ENCODE assay signal across 25 cellular contexts in the genomic region with DNA sequence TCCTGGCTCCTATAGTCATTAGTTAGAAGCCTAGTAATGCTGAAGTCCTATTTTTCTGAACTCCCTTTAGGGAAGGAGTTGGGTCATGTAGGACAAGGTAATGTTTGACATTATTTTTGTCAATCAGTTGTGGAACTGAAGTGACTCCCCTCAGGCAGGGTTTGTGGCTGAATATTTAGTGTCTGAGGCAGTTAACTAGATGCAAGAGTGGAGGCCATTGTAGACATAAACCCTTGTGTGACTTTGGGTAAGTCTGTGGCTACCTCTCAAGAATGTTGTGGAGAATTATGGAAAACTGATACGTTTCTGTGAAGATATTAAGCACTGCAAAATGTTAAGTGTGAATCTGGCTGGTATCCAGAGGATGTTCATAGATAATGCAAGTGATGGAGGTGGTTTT. TPM values are rescaled to one million over a fixed set of nuclear protein-coding genes. Genes with fewer than 3 reads are reported as not detected.
A peak's percentile ranks its signal among the peaks of the same experiment; 100 is the strongest.
DNase-seq lines count a peak whose midpoint lies in the region; ATAC-seq and TF ChIP-seq lines count a peak whose summit lies in the region.
"Had no signal": no experiment of that assay in that cellular context is flagged by ENCODE, and none has a peak within 500 bp of the region (broad histone marks: within the 10 kb centered on the region; RNA-seq: fewer than 3 reads in every experiment).

No MANE protein-coding gene starts in this region.

- H3K4me1 Mint-ChIP-seq in activated T-cell treated with anti-CD3 and anti-CD28 coated beads, Interleukin-2, amount 50 U/mL, for 4 hours (ENCODE audit: low read depth) = no peaks in the 10 kb centered on the region
- H3K4me1 Mint-ChIP-seq: activated B cell treated with CpG ODN at 0.5 μM for 24 hours, naive B cell had no signal

- no peak for TF ChIP-seq POLR2A in IMR-90 (IDR thresholded peaks at IDR 0.05; ENCODE audit: low read depth, low read length)
- TF ChIP-seq POLR2A in stomach (IDR thresholded peaks at IDR 0.05) = no peak

- DNase-seq in IMR-90 (no peak), left kidney (ENCODE audit: low read depth, low spot score) (peak; percentile 71), stomach (no peak), retina (no peak)
- DNase-seq in activated T-cell treated with anti-CD3 and anti-CD28 coated beads, Interleukin-2, amount 50 U/mL, for 4 hours = no peak
- DNase-seq: activated B cell treated with CpG ODN at 0.5 μM for 24 hours; activated CD8-positive, alpha-beta T cell treated with anti-CD3 and anti-CD28 coated beads for 36 hours; activated naive CD4-positive, alpha-beta T cell treated with anti-CD3 and anti-CD28 coated beads for 36 hours; activated T-cell treated with anti-CD3 and anti-CD28 coated beads, Interleukin-2, amount 50 U/mL, for 1 hour; EL; H7; immature natural killer cell; KG1; mesendoderm; naive B cell; NCI-H2081; NCI-H446 treated with DMSO at 0.1 percent for 48 hours; NK-92 treated with Interleukin-12 subunit alpha and Interleukin-12 subunit beta, amount 100 ng/mL, for 24 hours; SK-N-SH; stimulated activated CD4-positive, alpha-beta T cell treated with anti-CD3 and anti-CD28 coated beads, Interleukin-2, amount 100 ng/mL, for 48 hours; stimulated activated naive CD4-positive, alpha-beta T cell treated with Interleukin-2 at 50 U/mL for 16 hours; thyroid gland had no signal

- H3K4me3 ChIP-seq in IMR-90 (ENCODE audit: insufficient read depth, low read depth, low read length) (no peak overlapping the region), endocrine pancreas (ENCODE audit: control insufficient read depth, insufficient read depth, low read length) (peak overlapping the region; percentile 97), stomach (peak overlapping the region in 2 of 4 donors; percentile 28 to 42)
- H3K4me3 ChIP-seq: thyroid gland had no signal

- H4K8ac ChIP-seq in IMR-90 (ENCODE audit: low read depth in 2 of 2, low read length in 2 of 2) = no peak overlapping the region

- H3K79me1 ChIP-seq in IMR-90 (ENCODE audit: low read depth in 1 of 2, low read length in 2 of 2) = no peaks in the 10 kb centered on the region

- H3K9ac ChIP-seq in IMR-90 (ENCODE audit: low read depth, low read length) = no peak overlapping the region
- H3K9ac ChIP-seq in endocrine pancreas (ENCODE audit: control insufficient read depth, insufficient read depth, low read length) = peak overlapping the region; percentile 77
- H3K9ac ChIP-seq: parathyroid adenoma had no signal

- no peak overlapping the region for H3K56ac ChIP-seq in IMR-90 (ENCODE audit: extremely low read depth, insufficient read depth, low read length)

- H3K9me1 ChIP-seq in IMR-90 (ENCODE audit: insufficient read depth, low read length) = no peaks in the 10 kb centered on the region; the same call in 1 of the 2 replicates

- H2AK9ac ChIP-seq in IMR-90 (replicated peaks; ENCODE audit: low read depth, low read length, poor library complexity) = no peak overlapping the region

- H3K4me2 ChIP-seq in IMR-90 (ENCODE audit: low read depth, low read length) = no peak overlapping the region
- H3K4me2 ChIP-seq: SK-N-SH had no signal

- H4K91ac ChIP-seq in IMR-90 (ENCODE audit: insufficient read depth, low read depth, low read length) = no peak overlapping the region

- H3K4me1 ChIP-seq in IMR-90 (ENCODE audit: control insufficient read depth, insufficient read depth, low read length) (peaks cover 16% of the 10 kb centered on the region), endocrine pancreas (ENCODE audit: control insufficient read depth, insufficient read depth, low read length) (peaks cover 28% of the 10 kb centered on the region), stomach (peaks cover 22 to 59% (median 41%) of the 10 kb centered on the region in 4 donors)

- H3K27ac ChIP-seq in IMR-90 (ENCODE audit: insufficient read depth, low read length) (no peak overlapping the region), stomach (peak overlapping the region in 4 of 5 donors; percentile 75 to 79 (median 76))
- H3K27ac ChIP-seq: parathyroid adenoma, thyroid gland had no signal

- POLR2A ChIA-PET in IMR-90 (lab: Charles Lee; ENCODE audit: unreplicated experiment) = no interaction called here

- no peak overlapping the region for H2BK20ac ChIP-seq in IMR-90 (ENCODE audit: low read depth, low read length)

- no peak overlapping the region; the same call in 1 of the 2 replicates for H3K18ac ChIP-seq in IMR-90 (ENCODE audit: low read depth, low read length)

- H3K9me3 Mint-ChIP-seq in activated T-cell treated with anti-CD3 and anti-CD28 coated beads, Interleukin-2, amount 50 U/mL, for 4 hours = no peaks in the 10 kb centered on the region
- H3K9me3 Mint-ChIP-seq: activated CD8-positive, alpha-beta T cell treated with anti-CD3 and anti-CD28 coated beads for 36 hours; activated naive CD4-positive, alpha-beta T cell treated with anti-CD3 and anti-CD28 coated beads for 36 hours; immature natural killer cell had no signal

- H4K20me1 ChIP-seq in IMR-90 (ENCODE audit: insufficient read depth, low read length) = no peaks in the 10 kb centered on the region

- no peak for TF ChIP-seq EP300 in stomach (IDR thresholded peaks at IDR 0.05)

- H3K9me3 ChIP-seq in IMR-90 (ENCODE audit: control insufficient read depth, insufficient read depth, low read length) (no peaks in the 10 kb centered on the region), endocrine pancreas (ENCODE audit: control insufficient read depth, low read length) (no peaks in the 10 kb centered on the region), stomach (no peaks in the 10 kb centered on the region)
- H3K9me3 ChIP-seq: SK-N-SH, thyroid gland had no signal

- H3K4ac ChIP-seq in IMR-90 (ENCODE audit: low read depth, low read length) = no peak overlapping the region

- 83% methylated on average over 1 of the region's 1 CpG; no CpG with 5 or more reads in 1 of the 2 experiments for WGBS in IMR-90 (ENCODE audit: extremely low coverage in 2 of 2, insufficient read length in 1 of 2), 2 experiments
- WGBS in stomach, 5 donors = 31 to 63% (median 53%) methylated on average over 1 of the region's 1 CpG

- no peak overlapping the region for H3K23ac ChIP-seq in IMR-90 (ENCODE audit: low read depth, low read length)

- no peak overlapping the region for H4K5ac ChIP-seq in IMR-90 (ENCODE audit: low read depth, low read length)

- H3K27me3 Mint-ChIP-seq in activated T-cell treated with anti-CD3 and anti-CD28 coated beads, Interleukin-2, amount 50 U/mL, for 4 hours (ENCODE audit: low read depth) = no peaks in the 10 kb centered on the region
- H3K27me3 Mint-ChIP-seq: activated B cell treated with CpG ODN at 0.5 μM for 24 hours; activated CD8-positive, alpha-beta T cell treated with anti-CD3 and anti-CD28 coated beads for 36 hours; naive B cell had no signal

- no peak for TF ChIP-seq CTCF in IMR-90 (conservative IDR thresholded peaks at IDR 0.05; ENCODE audit: low read depth, low read length)
- TF ChIP-seq CTCF in stomach (IDR thresholded peaks at IDR 0.05) = no peak

- peaks cover 2% of the 10 kb centered on the region for H3K27me3 ChIP-seq in IMR-90 (ENCODE audit: control insufficient read depth, insufficient read depth, low read length)
- H3K27me3 ChIP-seq in endocrine pancreas (ENCODE audit: control insufficient read depth, insufficient read depth, low read length) = no peaks in the 10 kb centered on the region
- H3K27me3 ChIP-seq in stomach = no peaks in the 10 kb centered on the region
- H3K27me3 ChIP-seq: thyroid gland had no signal

- H2BK5ac ChIP-seq in IMR-90 (ENCODE audit: low read depth, low read length, poor library complexity, severe bottlenecking) = no peak overlapping the region

- no peak overlapping the region for H2BK120ac ChIP-seq in IMR-90 (ENCODE audit: low read depth, low read length)

- H3K36me3 ChIP-seq in IMR-90 (ENCODE audit: control insufficient read depth, insufficient read depth, low read length) (no peaks in the 10 kb centered on the region), endocrine pancreas (ENCODE audit: control insufficient read depth, insufficient read depth, low read length) (no peaks in the 10 kb centered on the region), stomach (no peaks in the 10 kb centered on the region)
- H3K36me3 ChIP-seq: thyroid gland had no signal

- H3K4me3 Mint-ChIP-seq in activated T-cell treated with anti-CD3 and anti-CD28 coated beads, Interleukin-2, amount 50 U/mL, for 4 hours = no peak overlapping the region
- H3K4me3 Mint-ChIP-seq: activated B cell treated with CpG ODN at 0.5 μM for 24 hours; activated CD8-positive, alpha-beta T cell treated with anti-CD3 and anti-CD28 coated beads for 36 hours; activated naive CD4-positive, alpha-beta T cell treated with anti-CD3 and anti-CD28 coated beads for 36 hours; immature natural killer cell; naive B cell had no signal

- 0 out of 2 replicates have a peak overlapping the region, but pooled peaks have one; percentile 14 for H3K14ac ChIP-seq in IMR-90 (replicated peaks; ENCODE audit: low read depth, low read length)

- BruUV-seq in IMR-90 (replicated peaks; lab: Mats Ljungman, UMichigan) = no TSS peak

- H3K36me3 Mint-ChIP-seq in activated T-cell treated with anti-CD3 and anti-CD28 coated beads, Interleukin-2, amount 50 U/mL, for 4 hours (ENCODE audit: insufficient read depth) = no peaks in the 10 kb centered on the region
- H3K36me3 Mint-ChIP-seq: naive B cell had no signal

- no peak overlapping the region for H2AFZ ChIP-seq in IMR-90 (replicated peaks; ENCODE audit: low read length, poor library complexity)
- H2AFZ ChIP-seq: parathyroid adenoma had no signal

- ATAC-seq in IMR-90 (ENCODE audit: low read depth) = no peak
- ATAC-seq in activated T-cell treated with anti-CD3 and anti-CD28 coated beads, Interleukin-2, amount 50 U/mL, for 4 hours = no peak
- no peak for ATAC-seq in GM18873 (IDR thresholded peaks at IDR 0.05; ENCODE audit: low FRiP score, unreplicated experiment)
- ATAC-seq: activated CD8-positive, alpha-beta T cell treated with anti-CD3 and anti-CD28 coated beads for 36 hours had no signal

- CTCF ChIA-PET in IMR-90 (lab: Yijun Ruan, JAX) = no interaction called here

- no peak for TF ChIP-seq RAD21 in IMR-90 (IDR thresholded peaks at IDR 0.05; ENCODE audit: low read length)

- dilution Hi-C loops in IMR-90 (cut with HindIII; ENCODE audit: low sequenced_read_pairs, unreplicated experiment) = no loop called here

- intact Hi-C loops in IMR-90 (cut with micrococcal nuclease) = no loop called here
- intact Hi-C loops in stomach (cut with DNase I; ENCODE audit: low total_unique reads) = no loop called here

- 0 out of 2 replicates have a peak overlapping the region, but pooled peaks have one; percentile 6 for H2AK5ac ChIP-seq in IMR-90 (ENCODE audit: low read depth, low read length)

- no peak overlapping the region; the same call in 2 of the 3 replicates for H2BK15ac ChIP-seq in IMR-90 (ENCODE audit: low read depth, low read length)

- in situ Hi-C loops in IMR-90 (cut with MboI; ENCODE audit: low sequenced_read_pairs) = no loop called here

TF ChIP-seq in IMR-90, 13 proteins besides CTCF, POLR2A, EP300 and RAD21 (continues in another document):
- TF ChIP-seq SMC3 (IDR thresholded peaks at IDR 0.05; ENCODE audit: low read depth, low read length) = no peak

RNA-seq across cellular contexts. Expression of a gene that starts 59.4 kb away (rescaled TPM):
- total RNA-seq in IMR-90 (2012; rRNA removed) (2.2 and 2.5 TPM in 2 replicates), stomach (1 to 10 TPM in 3 of 5 donors, under 1 TPM in 2; under 0.01 to 5.5 (median 1.2) TPM)
- polyA plus RNA-seq in IMR-90 (2012; rRNA removed) (0.55 and 0.57 TPM in 2 replicates), stomach (10 to 100 TPM; 14.6 to 50.4 (median 43.3) TPM)
- polyA plus RNA-seq in IMR-90 (2012; cell fraction: cytosol; rRNA removed) = 0.20 and 0.37 TPM in 2 replicates
- polyA plus RNA-seq in IMR-90 (2012; cell fraction: nucleus; rRNA removed; ENCODE audit: low replicate concordance) = 0.74 and 1.9 TPM in 2 replicates
- 1 to 10 TPM; 7.4 to 9.7 (median 8.9) TPM for total RNA-seq in activated T-cell treated with anti-CD3 and anti-CD28 coated beads, Interleukin-2, amount 50 U/mL, for 4 hours
